ENCODE assay signal across 8 cellular contexts in the genomic region with DNA sequence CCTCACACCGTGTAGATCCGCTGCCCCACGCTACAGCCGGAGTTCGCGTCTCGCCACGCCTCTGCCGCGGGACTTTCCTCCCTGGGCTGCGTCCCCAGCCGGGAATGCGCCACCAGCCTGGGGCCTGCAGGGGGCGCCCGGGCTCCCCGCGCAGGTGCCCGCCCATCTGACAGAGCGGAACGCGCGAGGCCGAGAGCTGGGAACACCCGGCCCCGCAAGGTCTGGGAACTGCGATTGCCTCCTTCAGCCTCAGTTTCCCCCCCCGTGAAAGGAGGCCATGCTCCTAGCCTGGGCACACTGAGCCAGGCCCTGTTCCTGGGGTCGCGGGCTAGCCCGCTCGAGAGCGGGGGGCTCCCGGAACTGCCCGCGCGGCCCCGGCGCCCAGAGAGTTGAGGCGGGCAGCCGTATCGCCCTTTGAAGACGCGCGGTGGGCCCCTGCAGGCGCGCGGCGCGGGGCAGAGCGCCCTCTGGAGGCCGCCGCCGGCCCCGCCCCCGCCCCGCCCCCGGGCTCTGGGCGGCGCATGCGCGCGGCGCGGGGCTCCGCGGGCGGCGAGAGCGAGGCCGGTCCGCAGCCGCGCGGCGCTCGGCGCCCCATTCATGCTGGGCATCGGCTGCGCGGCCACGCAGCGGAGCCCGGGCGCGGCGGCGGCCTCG. TPM values are rescaled to one million over a fixed set of nuclear protein-coding genes. Genes with fewer than 3 reads are reported as not detected.
DNase-seq lines count a peak whose midpoint lies in the region; ATAC-seq and FAIRE-seq lines count a peak whose summit lies in the region.

Gene PLXNA1, plus strand, starts transcription at position 594 of the 654 bp plus-strand sequence. CDS start 5,479 bp downstream, outside the sequence.

- FAIRE-seq in frontal cortex (lab: Jason Lieb, UNC): no peak

- DNase-seq in ELF-1 (ENCODE audit: low read depth, low spot score): peak; percentile 92
- DNase-seq in KG1 (lab: John Stamatoyannopoulos, UW): peak; percentile 79
- DNase-seq in SHP77 (lab: John Stamatoyannopoulos, UW): peak; percentile 35 to 43
- peak; percentile 81 for DNase-seq in activated gamma-delta T cell (lab: John Stamatoyannopoulos, UW)
- DNase-seq in frontal cortex (ENCODE audit: low spot score in 2 of 2): peak; percentile 95 to 96
- peak in 41 of 56 donors; percentile 31 to 80 (median 60) for DNase-seq in nucleus accumbens (lab: John Stamatoyannopoulos, UW)
- DNase-seq in superior temporal gyrus (ENCODE audit: extremely low spot score): peak; percentile 55

- peak; percentile 69 for ATAC-seq in GM21723 (IDR thresholded peaks at IDR 0.05; ENCODE audit: unreplicated experiment)

RNA-seq across cellular contexts. Expression of gene PLXNA1, which starts in this region (rescaled TPM):
- total RNA-seq in frontal cortex: 46.9 TPM

Comparison
In these comparisons a context has a peak if more than half of its experiments do, and no peak if none do; other contexts are left out.
1. Peak in every context shown above with its lines: DNase-seq and ATAC-seq.
2. DNase-seq: peak in every context shown above with its lines; median percentile 96 in frontal cortex; 92 in ELF-1; 81 in activated gamma-delta T cell; 79 in KG1; 60 in nucleus accumbens; 55 in superior temporal gyrus; 39 in SHP77.